8 cellular contexts compared by ENCODE assay signal in genomic region chr9:83706703-83707517, GRCh38. TPM values are rescaled to one million over a fixed set of nuclear protein-coding genes. Genes with fewer than 3 reads are reported as not detected.
DNase-seq lines count a peak whose midpoint lies in the region; TF ChIP-seq lines count a peak whose summit lies in the region.

No MANE protein-coding gene starts in this region.

- no peaks in the 10 kb centered on the region for H3K27me3 Mint-ChIP-seq in activated CD4-positive, alpha-beta T cell treated with anti-CD3 and anti-CD28 coated beads, Interleukin-2, amount 10 ng/mL, durations not matched to agents 24 days and 14 days

- H3K27ac Mint-ChIP-seq in activated CD4-positive, alpha-beta T cell treated with anti-CD3 and anti-CD28 coated beads, Interleukin-2, amount 10 ng/mL, durations not matched to agents 24 days and 14 days, result peak overlapping the region; percentile 99

- peak overlapping the region; percentile 100 for H3K4me3 ChIP-seq in H7 (ENCODE audit: insufficient read depth, low read depth, low read length)
- peak overlapping the region; percentile 87 for H3K4me3 ChIP-seq in MG63
- H3K4me3 ChIP-seq in dorsolateral prefrontal cortex, result peak overlapping the region; percentile 68 to 100 (median 98)

- peaks cover 22% of the 10 kb centered on the region for H3K36me3 Mint-ChIP-seq in activated CD4-positive, alpha-beta T cell treated with anti-CD3 and anti-CD28 coated beads, Interleukin-2, amount 10 ng/mL, durations not matched to agents 24 days and 14 days (ENCODE audit: low read depth)

- no peaks in the 10 kb centered on the region for H3K9me3 ChIP-seq in MG63

- H3K4me1 Mint-ChIP-seq in activated CD4-positive, alpha-beta T cell treated with anti-CD3 and anti-CD28 coated beads, Interleukin-2, amount 10 ng/mL, durations not matched to agents 24 days and 14 days, result peaks cover 29% of the 10 kb centered on the region

- no peaks in the 10 kb centered on the region for H3K9me3 Mint-ChIP-seq in activated CD4-positive, alpha-beta T cell treated with anti-CD3 and anti-CD28 coated beads, Interleukin-2, amount 10 ng/mL, durations not matched to agents 24 days and 14 days

- CTCF ChIA-PET in GM10248 (lab: Yijun Ruan, JAX), result interaction anchor here (0.7 to 2.9 kb wide), 9 partner anchors 15 to 214 kb away, joined by 3 to 12 read pairs (median 5); partner anchors contain the start of genes IDNK and KIF27

- H3K36me3 ChIP-seq in H7 (replicated peaks; ENCODE audit: control insufficient read depth, insufficient read depth, low read length) (no peaks in the 10 kb centered on the region; the same call in 1 of the 2 replicates), MG63 (no peaks in the 10 kb centered on the region; the same call in 1 of the 2 replicates)

- peak overlapping the region; percentile 94 to 100 (median 100) for H3K27ac ChIP-seq in dorsolateral prefrontal cortex

- H3K27me3 ChIP-seq in H7 (ENCODE audit: control insufficient read depth, insufficient read depth, low read length), result no peaks in the 10 kb centered on the region
- no peaks in the 10 kb centered on the region for H3K27me3 ChIP-seq in MG63
- H3K27me3 ChIP-seq in dorsolateral prefrontal cortex, result no peaks in the 10 kb centered on the region

- TF ChIP-seq CTCF in GM10248 (IDR thresholded peaks at IDR 0.05; ENCODE audit: control extremely low read depth, extremely low read depth, low read depth, missing control alignments) (no peak), dorsolateral prefrontal cortex (IDR thresholded peaks at IDR 0.05 in 54 of 56, conservative IDR thresholded peaks at IDR 0.05 in 2 of 56; ENCODE audit: low read depth in 1 of 56, partially characterized antibody in 56 of 56) (peak in 1 of 56 donors; percentile 6)

- DNase-seq in GM10248 (ENCODE audit: extremely low spot score) (peak; percentile 40), H7 (peak; percentile 88), MG63 (peak; percentile 42), dorsolateral prefrontal cortex (peak in 6 of 10 donors; percentile 3 to 50 (median 26)), medulla oblongata (ENCODE audit: extremely low spot score) (peak; percentile 23), dedifferentiated amniotic fluid mesenchymal stem cell (ENCODE audit: extremely low spot score) (no peak)
- DNase-seq in activated CD4-positive, alpha-beta T cell treated with anti-CD3 and anti-CD28 coated beads, Interleukin-2, amount 10 ng/mL, durations not matched to agents 24 days and 14 days, result peak; percentile 89
- peak; percentile 26 for DNase-seq in stimulated activated CD8-positive, alpha-beta memory T cell treated with anti-CD3 and anti-CD28 coated beads, Interleukin-15, amount 100 ng/mL, for 1 hour (ENCODE audit: low read depth)

- POLR2A ChIA-PET in GM10248 (lab: Yijun Ruan, JAX), result interaction anchor here (1.2 to 1.8 kb wide), 2 partner anchors 12 to 69 kb away, joined by 4 to 10 read pairs; no protein-coding TSS in a partner anchor

- H3K4me3 Mint-ChIP-seq in activated CD4-positive, alpha-beta T cell treated with anti-CD3 and anti-CD28 coated beads, Interleukin-2, amount 10 ng/mL, durations not matched to agents 24 days and 14 days, result peak overlapping the region; percentile 87

- intact Hi-C loops in activated CD4-positive, alpha-beta T cell treated with anti-CD3 and anti-CD28 coated beads, Interleukin-2, amount 10 ng/mL, durations not matched to agents 24 days and 14 days (cut with micrococcal nuclease), result loop anchor here (1.0 to 10.0 kb wide), 6 partner anchors 18 to 589 kb away; partner anchors contain the start of genes GKAP1 and KIF27
- intact Hi-C loops in dorsolateral prefrontal cortex (cut with DNase I), result loop anchor here (5.0 to 10.0 kb wide), 4 partner anchors 85 to 275 kb away; partner anchors contain the start of genes GKAP1 (in 1 of the 2), HNRNPK (in 1 of the 2), IDNK (in 1 of the 2) and KIF27 (in 1 of the 2)

RNA-seq across cellular contexts. Expression of gene UBQLN1, which starts 0.8 kb away (rescaled TPM):
- 126 and 152 TPM in 2 replicates for total RNA-seq in H7 (2014; rRNA removed; shearing (Covaris generic))
- total RNA-seq in MG63 (2014; rRNA removed; shearing (Covaris generic); ENCODE audit: low replicate concordance), result 77.3 and 105 TPM in 2 replicates
- total RNA-seq in activated CD4-positive, alpha-beta T cell treated with anti-CD3 and anti-CD28 coated beads, Interleukin-2, amount 10 ng/mL, durations not matched to agents 24 days and 14 days, result 131 and 144 TPM in 2 replicates
- total RNA-seq in dorsolateral prefrontal cortex, result 100 to 1,000 TPM; 109 to 237 (median 183) TPM
